Comparison of ENCODE assay signal across 18 cellular contexts in genomic region chr10:79028456-79029010, GRCh38.
"Had no signal": no experiment of that assay in that cellular context is flagged by ENCODE, and none has a peak within 500 bp of the region (broad histone marks: within the 10 kb centered on the region; RNA-seq: fewer than 3 reads in every experiment).

No MANE protein-coding gene starts in this region.

- H3K4me1 ChIP-seq: colonic mucosa, parathyroid adenoma, transverse colon had no signal

- ATAC-seq: left lobe of liver, SK-N-SH treated with all-trans-retinoic acid at 6 μM for 48 hours had no signal

- H3K36me3 ChIP-seq: colonic mucosa, transverse colon had no signal

- H3K4me3 ChIP-seq: colonic mucosa, mucosa of descending colon, transverse colon had no signal

- DNase-seq: activated B cell treated with CpG ODN at 0.5 μM for 24 hours; activated CD4-positive, alpha-beta T cell treated with anti-CD3 and anti-CD28 coated beads, Interleukin-2, amount 10 ng/mL, durations not matched to agents 7 days and 5 days; activated gamma-delta T cell treated with Interleukin-2 at 50 U/mL for 16 hours; amniotic stem cell; central memory CD4-positive, alpha-beta T cell; colonic mucosa; erythroblast; hypothalamus; islet precursor cell; mammary epithelial cell; mucosa of descending colon; naive B cell; stimulated activated CD4-positive, alpha-beta T cell treated with anti-CD3 and anti-CD28 coated beads, Interleukin-2, amount 100 ng/mL, for 24 hours; T-cell; transverse colon had no signal

- H3K27ac ChIP-seq: colonic mucosa, parathyroid adenoma, transverse colon had no signal

- H3K27me3 ChIP-seq: colonic mucosa, transverse colon had no signal

- H3K9me3 ChIP-seq: colonic mucosa, mucosa of descending colon, transverse colon had no signal
